ENCODE assay signal across 10 cellular contexts in genomic region chr1:40824591-40825429, GRCh38. TPM values are rescaled to one million over a fixed set of nuclear protein-coding genes. Genes with fewer than 3 reads are reported as not detected.
A peak's percentile ranks its signal among the peaks of the same experiment; 100 is the strongest.
DNase-seq lines count a peak whose midpoint lies in the region; ATAC-seq, FAIRE-seq and TF ChIP-seq lines count a peak whose summit lies in the region.
"Had no signal": no experiment of that assay in that cellular context is flagged by ENCODE, and none has a peak within 500 bp of the region (broad histone marks: within the 10 kb centered on the region; RNA-seq: fewer than 3 reads in every experiment).

No MANE protein-coding gene starts in this region.

- no peaks in the 10 kb centered on the region for H3K36me3 Mint-ChIP-seq in H9 (ENCODE audit: insufficient read depth in 1 of 3, low read depth in 3 of 3)

- H4K8ac ChIP-seq in H9 (replicated peaks; ENCODE audit: insufficient read length, low read depth, low read length), result no peak overlapping the region

- in situ Hi-C loops in K562 (cut with MboI), result no loop called here

- H3K9me3 Mint-ChIP-seq in H9, result no peaks in the 10 kb centered on the region
- H3K9me3 Mint-ChIP-seq: CD4-positive, alpha-beta T cell had no signal

- no peaks in the 10 kb centered on the region for H3K79me1 ChIP-seq in H9 (ENCODE audit: insufficient read depth, low read depth, low read length, poor library complexity, severe bottlenecking)

- H3K27ac ChIP-seq in H9 (ENCODE audit: insufficient read length, low read depth, low read length), result no peak overlapping the region
- H3K27ac ChIP-seq in K562 (ENCODE audit: extremely low read depth, low read depth, low read length), result no peak overlapping the region

- H3K14ac ChIP-seq in H9 (ENCODE audit: insufficient read depth, low read length), result peak overlapping the region; percentile 34; the same call in 1 of the 2 replicates

- TF ChIP-seq EP300 in K562 (IDR thresholded peaks at IDR 0.05; ENCODE audit: low read length), result no peak

- H3K27me3 Mint-ChIP-seq in H9 (ENCODE audit: low read depth), result no peaks in the 10 kb centered on the region; the same call in none of the 2 replicates
- H3K27me3 Mint-ChIP-seq: CD4-positive, alpha-beta T cell had no signal

- TF ChIP-seq CTCF in H9 (conservative IDR thresholded peaks at IDR 0.05) (no peak), K562 (IDR thresholded peaks at IDR 0.05 in 2 of 3, conservative IDR thresholded peaks at IDR 0.05 in 1 of 3; ENCODE audit: insufficient read depth in 2 of 3, low read depth in 1 of 3, low read length in 3 of 3) (no peak)

- no peak overlapping the region for H3T11ph ChIP-seq in H9 (ENCODE audit: low read length)

- peak overlapping the region; percentile 25 to 94 (median 68); a peak in 5 of 7 replicates for H3K27ac Mint-ChIP-seq in H9
- H3K27ac Mint-ChIP-seq: CD4-positive, alpha-beta T cell had no signal

- H3K9ac ChIP-seq in H9 (ENCODE audit: extremely low read depth, insufficient read length, low read length) (no peak overlapping the region), K562 (ENCODE audit: insufficient read depth in 1 of 2, low read depth in 2 of 2, low read length in 2 of 2) (peak overlapping the region in 1 of 2 experiments; percentile 66; a peak in 2 of 4 replicates)

- H4K91ac ChIP-seq in H9 (ENCODE audit: insufficient read length, low read depth, low read length), result no peak overlapping the region

- H4K20me1 ChIP-seq in H9 (ENCODE audit: control insufficient read depth, insufficient read depth, insufficient read length), result no peaks in the 10 kb centered on the region
- 0 out of 2 replicates have a peak, but pooled peaks cover 4% of the 10 kb centered on the region for H4K20me1 ChIP-seq in K562 (replicated peaks; ENCODE audit: control insufficient read depth, insufficient read depth, low read length)

- peaks cover 8% of the 10 kb centered on the region; the same call in 1 of the 2 replicates for H3K4me1 ChIP-seq in H9 (ENCODE audit: insufficient read depth, low read length)
- peaks cover 23 to 50% of the 10 kb centered on the region in 2 experiments for H3K4me1 ChIP-seq in K562 (replicated peaks in 1 of 2; ENCODE audit: control insufficient read depth in 2 of 2, insufficient read depth in 2 of 2, low read length in 2 of 2)

- no peaks in the 10 kb centered on the region for H3K23me2 ChIP-seq in H9 (ENCODE audit: insufficient read length, low read depth, low read length, poor library complexity, severe bottlenecking)

- H3K79me2 ChIP-seq in H9 (ENCODE audit: insufficient read depth, low read length) (no peaks in the 10 kb centered on the region), K562 (ENCODE audit: control insufficient read depth, insufficient read depth, low read length) (no peaks in the 10 kb centered on the region)

- H2BK12ac ChIP-seq in H9 (ENCODE audit: insufficient read length, low read depth, low read length), result peak overlapping the region; percentile 51

- no peaks in the 10 kb centered on the region for H3K9me3 ChIP-seq in H9 (ENCODE audit: control insufficient read depth, low read depth, low read length)
- H3K9me3 ChIP-seq in K562 (replicated peaks; ENCODE audit: control insufficient read depth, insufficient read depth, low read depth, low read length), result no peaks in the 10 kb centered on the region

- H3K56ac ChIP-seq in H9 (ENCODE audit: insufficient read length, low read depth, low read length), result no peak overlapping the region

- no peak overlapping the region for H2BK15ac ChIP-seq in H9 (ENCODE audit: low read depth, low read length)

- intact Hi-C loops in K562 (cut with micrococcal nuclease), result no loop called here

- no peak for TF ChIP-seq RAD21 in K562 (CRISPR knock-in tag; conservative IDR thresholded peaks at IDR 0.05 in 1 of 2, IDR thresholded peaks at IDR 0.05 in 1 of 2)

- H3K36me3 ChIP-seq in K562 (ENCODE audit: control insufficient read depth, insufficient read depth, low read length) (peaks cover 8% of the 10 kb centered on the region; the same call in 2 of the 3 replicates), H7 (replicated peaks; ENCODE audit: control insufficient read depth, insufficient read depth, low read length) (no peaks in the 10 kb centered on the region)

- no peak overlapping the region for H4K5ac ChIP-seq in H9 (ENCODE audit: insufficient read length, low read depth, low read length)

- no peak for FAIRE-seq in K562 (lab: Jason Lieb, UNC)

- DNase-seq in A172 (ENCODE audit: low spot score), result peak; percentile 28
- DNase-seq in H9, result no peak
- DNase-seq in K562 (ENCODE audit: extremely low read depth in 1 of 4, low spot score in 3 of 4), result no peak
- DNase-seq in left kidney (ENCODE audit: low read depth, low spot score), result peak; percentile 61
- DNase-seq in H7, result no peak
- DNase-seq in globus pallidus (ENCODE audit: low spot score), result no peak
- DNase-seq: CD4-positive, alpha-beta T cell; NCI-H748 treated with DMSO at 0.1 percent for 48 hours had no signal

- no TSS peak for BruUV-seq in K562 (replicated peaks; lab: Mats Ljungman, UMichigan)

- CTCF ChIA-PET in K562 (lab: Yijun Ruan, JAX; ENCODE audit: low intra/inter-chr PET ratio), result interaction anchor here (0.7 kb wide), 1 partner anchor 87 kb away, joined by 4 read pairs; no protein-coding TSS in a partner anchor

- no peak overlapping the region for H3K23ac ChIP-seq in H9 (ENCODE audit: insufficient read length, low read depth, low read length)

- peaks cover 14% of the 10 kb centered on the region for H3K9me1 ChIP-seq in K562 (ENCODE audit: control insufficient read depth, insufficient read depth, low read length)

- H3K4ac ChIP-seq in H9 (ENCODE audit: low read depth, low read length), result no peak overlapping the region

- no peak overlapping the region for H2BK20ac ChIP-seq in H9 (ENCODE audit: low read depth, low read length, poor library complexity, severe bottlenecking)

- no peak overlapping the region for H2AK5ac ChIP-seq in H9 (ENCODE audit: insufficient read length, low read length)

- no peak overlapping the region for H2BK5ac ChIP-seq in H9 (ENCODE audit: insufficient read length, low read length)

- H3K18ac ChIP-seq in H9 (ENCODE audit: insufficient read length, low read depth, low read length), result peak overlapping the region; percentile 36

- H3K4me3 Mint-ChIP-seq in H9, result peak overlapping the region in 1 of 2 experiments; percentile 2; a peak in 1 of 5 replicates
- H3K4me3 Mint-ChIP-seq: CD4-positive, alpha-beta T cell had no signal

- POLR2A ChIA-PET in K562 (lab: Yijun Ruan, JAX), result interaction anchor here (0.7 to 1.4 kb wide), 3 partner anchors 10 to 17 kb away, joined by 3 to 5 read pairs (median 4); no protein-coding TSS in a partner anchor

- ATAC-seq in K562 (no peak), HG03175 (IDR thresholded peaks at IDR 0.05; ENCODE audit: unreplicated experiment) (no peak), HG03432 (IDR thresholded peaks at IDR 0.05; ENCODE audit: unreplicated experiment) (no peak)

- H3K4me1 Mint-ChIP-seq in H9, result peaks cover 22 to 28% of the 10 kb centered on the region in 2 experiments

- no peak for TF ChIP-seq POLR2A in K562 (conservative IDR thresholded peaks at IDR 0.05)

- WGBS in H9 (ENCODE audit: extremely low coverage, insufficient read length, low lambda C conversion rate), result no CpG with 5 or more reads among the region's 18 CpGs
- 62% methylated on average over 18 of the region's 18 CpGs for WGBS in K562 (ENCODE audit: insufficient coverage, low coverage, missing lambda C conversion rate)

- H3K4me3 ChIP-seq in K562 (no peak overlapping the region), H7 (ENCODE audit: insufficient read depth, low read depth, low read length) (no peak overlapping the region)

- H3K27me3 ChIP-seq in H9 (ENCODE audit: insufficient read depth, low read length) (no peaks in the 10 kb centered on the region), K562 (ENCODE audit: control insufficient read depth in 2 of 2, insufficient read depth in 2 of 2, low read length in 2 of 2) (no peaks in the 10 kb centered on the region), H7 (ENCODE audit: control insufficient read depth, insufficient read depth, low read length) (no peaks in the 10 kb centered on the region; the same call in 1 of the 2 replicates)

- H2BK120ac ChIP-seq in H9 (ENCODE audit: low read depth, low read length, poor library complexity, severe bottlenecking), result no peak overlapping the region

- H2AFZ ChIP-seq in H9 (ENCODE audit: low read length) (no peak overlapping the region), K562 (ENCODE audit: low read depth, low read length) (no peak overlapping the region)

- no peak overlapping the region for H3K4me2 ChIP-seq in H9 (ENCODE audit: insufficient read depth, insufficient read length, low read length)
- no peak overlapping the region for H3K4me2 ChIP-seq in K562 (ENCODE audit: insufficient read depth, low read length)

RNA-seq across cellular contexts. Expression of gene CITED4, which starts 37.4 kb away (rescaled TPM):
- total RNA-seq in A172 (2014; rRNA removed; shearing (Covaris generic)), result 4.1 and 5.3 TPM in 2 replicates
- total RNA-seq in H9 (2021) (9.5 and 10.4 TPM in 2 replicates), K562 (2014; rRNA removed) (0.36 and 0.69 TPM in 2 replicates), K562 (2014; rRNA removed; fragmentation: Illumina TruSeq; extraction: Trizol) (0.11 TPM in 1 of 2 replicates, not detected in the other), K562 (2015; rRNA removed; fragmentation: Illumina TruSeq; extraction: Trizol) (0.11 TPM in 1 of 2 replicates, not detected in the other), K562 (2021) (0.89 and 1.2 TPM in 2 replicates)
- 0.37 TPM in 1 of 2 replicates, not detected in the other for total RNA-seq in K562 (2011; cell fraction: chromatin; rRNA removed; ENCODE audit: low replicate concordance)
- 0.92 and 1.0 TPM in 2 replicates for total RNA-seq in K562 (2011; cell fraction: nucleolus; rRNA removed)
- total RNA-seq in K562 (2011; cell fraction: nucleoplasm; rRNA removed), result 0.51 TPM in 1 of 2 replicates, not detected in the other
- polyA plus RNA-seq in K562 (2011; rRNA removed) (0.07 and 0.17 TPM in 2 replicates), K562 (2014; fragmentation: Illumina TruSeq; extraction: Trizol) (0.12 TPM in 1 of 2 replicates, not detected in the other), K562 (2014; fragmentation: Nextera tagmentation; extraction: Ambion mirVana) (not detected), K562 (2014; rRNA removed) (0.23 and 0.48 TPM in 2 replicates)
- polyA plus RNA-seq in K562 (2011; cell fraction: cytosol; rRNA removed), result 0.04 and 1.2 TPM in 2 replicates
- polyA plus RNA-seq in K562 (2011; cell fraction: nucleus; rRNA removed), result 0.08 and 0.85 TPM in 2 replicates
- polyA plus RNA-seq in K562 (2012), result 0.51 and 1.2 TPM in 2 replicates
- not detected in 2 replicates for polyA minus RNA-seq in K562 (2011; rRNA and poly(A)+ RNA removed)
- not detected in 2 replicates for polyA minus RNA-seq in K562 (2011; cell fraction: cytosol; rRNA and poly(A)+ RNA removed)
- 0.44 and 0.54 TPM in 2 replicates for polyA minus RNA-seq in K562 (2011; cell fraction: nucleus; rRNA and poly(A)+ RNA removed)
- 13.9 and 15.7 TPM in 2 replicates for total RNA-seq in H7 (2014; rRNA removed; shearing (Covaris generic))

RNA-seq across cellular contexts. Expression of gene KCNQ4, which starts 41.2 kb away (rescaled TPM):
- total RNA-seq in A172 (2014; rRNA removed; shearing (Covaris generic)), result not detected in 2 replicates
- total RNA-seq in H9 (2021) (1.4 TPM in 2 replicates), K562 (2014; rRNA removed) (1.6 and 1.8 TPM in 2 replicates), K562 (2014; rRNA removed; fragmentation: Illumina TruSeq; extraction: Trizol) (0.64 and 0.76 TPM in 2 replicates), K562 (2015; rRNA removed; fragmentation: Illumina TruSeq; extraction: Trizol) (0.72 and 0.79 TPM in 2 replicates), K562 (2021) (3.8 and 4.1 TPM in 2 replicates)
- 4.1 and 12.8 TPM in 2 replicates for total RNA-seq in K562 (2011; cell fraction: chromatin; rRNA removed; ENCODE audit: low replicate concordance)
- 7.4 and 7.5 TPM in 2 replicates for total RNA-seq in K562 (2011; cell fraction: nucleolus; rRNA removed)
- total RNA-seq in K562 (2011; cell fraction: nucleoplasm; rRNA removed), result 4.4 and 4.6 TPM in 2 replicates
- polyA plus RNA-seq in K562 (2011; rRNA removed) (0.79 and 1.7 TPM in 2 replicates), K562 (2014; fragmentation: Illumina TruSeq; extraction: Trizol) (3.5 and 3.8 TPM in 2 replicates), K562 (2014; fragmentation: Nextera tagmentation; extraction: Ambion mirVana) (under 1 TPM; 0.07 to 0.27 TPM), K562 (2014; rRNA removed) (3.4 and 3.7 TPM in 2 replicates)
- 1.1 and 1.3 TPM in 2 replicates for polyA plus RNA-seq in K562 (2011; cell fraction: cytosol; rRNA removed)
- 6.3 and 9.8 TPM in 2 replicates for polyA plus RNA-seq in K562 (2011; cell fraction: nucleus; rRNA removed)
- 2.5 and 4.6 TPM in 2 replicates for polyA plus RNA-seq in K562 (2012)
- polyA minus RNA-seq in K562 (2011; rRNA and poly(A)+ RNA removed), result 0.42 and 0.49 TPM in 2 replicates
- 1.0 TPM in 2 replicates for polyA minus RNA-seq in K562 (2011; cell fraction: cytosol; rRNA and poly(A)+ RNA removed)
- 3.6 and 3.7 TPM in 2 replicates for polyA minus RNA-seq in K562 (2011; cell fraction: nucleus; rRNA and poly(A)+ RNA removed)
- total RNA-seq in H7 (2014; rRNA removed; shearing (Covaris generic)), result 1.5 and 2.7 TPM in 2 replicates

Comparison
In these comparisons a context has a peak if more than half of its experiments do, and no peak if none do; other contexts are left out.
1. DNase-seq: peak in A172 (single experiment) and left kidney (single experiment); none in H9 (single experiment), K562 (0 of 4), H7 (single experiment) and globus pallidus (single experiment).